ENCODE assay signal across 13 cellular contexts in genomic region chr3:171267089-171267488, GRCh38.
A peak's percentile ranks its signal among the peaks of the same experiment; 100 is the strongest.
DNase-seq lines count a peak whose midpoint lies in the region; ATAC-seq and TF ChIP-seq lines count a peak whose summit lies in the region.
"Had no signal": no experiment of that assay in that cellular context is flagged by ENCODE, and none has a peak within 500 bp of the region (broad histone marks: within the 10 kb centered on the region; RNA-seq: fewer than 3 reads in every experiment).

No MANE protein-coding gene starts in this region.

- H3K27me3 Mint-ChIP-seq in activated T-helper 17 cell treated with anti-CD3 and anti-CD28 coated beads, Interleukin-2, amount 50 U/mL, for 72 hours, result no peaks in the 10 kb centered on the region
- H3K27me3 Mint-ChIP-seq in natural killer cell (ENCODE audit: low read depth in 2 of 2), result no peaks in the 10 kb centered on the region
- peaks cover 9% of the 10 kb centered on the region for H3K27me3 Mint-ChIP-seq in type B pancreatic cell
- H3K27me3 Mint-ChIP-seq: naive B cell had no signal

- intact Hi-C loops in natural killer cell (cut with micrococcal nuclease), result no loop called here

- peak overlapping the region; percentile 74 for H3K4me3 Mint-ChIP-seq in activated T-helper 17 cell treated with anti-CD3 and anti-CD28 coated beads, Interleukin-2, amount 50 U/mL, for 72 hours
- H3K4me3 Mint-ChIP-seq in natural killer cell (no peak overlapping the region), type B pancreatic cell (no peak overlapping the region)
- H3K4me3 Mint-ChIP-seq: naive B cell had no signal

- ATAC-seq in GM18519 (IDR thresholded peaks at IDR 0.05; ENCODE audit: low FRiP score, unreplicated experiment) (peak; percentile 35), natural killer cell (no peak), GM21619 (IDR thresholded peaks at IDR 0.05; ENCODE audit: unreplicated experiment) (no peak)
- ATAC-seq in activated T-helper 17 cell treated with anti-CD3 and anti-CD28 coated beads, Interleukin-2, amount 50 U/mL, for 72 hours (replicated peaks), result peak; percentile 95

- TF ChIP-seq CTCF in natural killer cell (IDR thresholded peaks at IDR 0.05) (no peak), type B pancreatic cell (conservative IDR thresholded peaks at IDR 0.05) (no peak)

- H3K9me3 Mint-ChIP-seq in activated T-helper 17 cell treated with anti-CD3 and anti-CD28 coated beads, Interleukin-2, amount 50 U/mL, for 72 hours, result no peaks in the 10 kb centered on the region
- H3K9me3 Mint-ChIP-seq in natural killer cell (no peaks in the 10 kb centered on the region), type B pancreatic cell (no peaks in the 10 kb centered on the region)

- H3K4me1 Mint-ChIP-seq in activated T-helper 17 cell treated with anti-CD3 and anti-CD28 coated beads, Interleukin-2, amount 50 U/mL, for 72 hours, result peaks cover 66% of the 10 kb centered on the region
- H3K4me1 Mint-ChIP-seq in natural killer cell, result peaks cover 81 to 91% of the 10 kb centered on the region in 2 donors
- no peaks in the 10 kb centered on the region for H3K4me1 Mint-ChIP-seq in type B pancreatic cell (ENCODE audit: unreplicated experiment)
- H3K4me1 Mint-ChIP-seq: naive B cell had no signal

- DNase-seq in DMS 273 treated with DMSO at 0.1 percent for 48 hours (lab: John Stamatoyannopoulos, UW), result peak; percentile 33
- no peak for DNase-seq in natural killer cell
- no peak for DNase-seq in type B pancreatic cell (ENCODE audit: extremely low spot score, unreplicated experiment)
- DNase-seq in NCI-H524 (lab: John Stamatoyannopoulos, UW), result no peak
- no peak for DNase-seq in NOMO-1 treated with dmso at 0.1 percent for 144 hours (lab: John Stamatoyannopoulos, UW; ENCODE audit: unreplicated experiment)
- DNase-seq: activated CD4-positive, alpha-beta T cell treated with anti-CD3 and anti-CD28 coated beads, Interleukin-2, amount 50 U/mL, for 48 hours; anterior cingulate cortex; kidney glomerular epithelial cell; naive B cell; NCI-H1694 had no signal

- peak overlapping the region; percentile 37 for H3K27ac Mint-ChIP-seq in activated T-helper 17 cell treated with anti-CD3 and anti-CD28 coated beads, Interleukin-2, amount 50 U/mL, for 72 hours
- H3K27ac Mint-ChIP-seq in natural killer cell, result peak overlapping the region; percentile 41 to 77
- H3K27ac Mint-ChIP-seq in type B pancreatic cell, result no peak overlapping the region
- H3K27ac Mint-ChIP-seq: naive B cell had no signal

- H3K36me3 Mint-ChIP-seq in activated T-helper 17 cell treated with anti-CD3 and anti-CD28 coated beads, Interleukin-2, amount 50 U/mL, for 72 hours (ENCODE audit: low read depth), result no peaks in the 10 kb centered on the region
- H3K36me3 Mint-ChIP-seq in natural killer cell (no peaks in the 10 kb centered on the region), type B pancreatic cell (no peaks in the 10 kb centered on the region)

Comparison
In these comparisons a context has a peak if more than half of its experiments do, and no peak if none do; other contexts are left out.
1. ATAC-seq: peak in GM18519 (single experiment) and activated T-helper 17 cell treated with anti-CD3 and anti-CD28 coated beads, Interleukin-2, amount 50 U/mL, for 72 hours (single experiment); none in natural killer cell (0 of 3) and GM21619 (single experiment).